24 cellular contexts compared by ENCODE assay signal in the genomic region with DNA sequence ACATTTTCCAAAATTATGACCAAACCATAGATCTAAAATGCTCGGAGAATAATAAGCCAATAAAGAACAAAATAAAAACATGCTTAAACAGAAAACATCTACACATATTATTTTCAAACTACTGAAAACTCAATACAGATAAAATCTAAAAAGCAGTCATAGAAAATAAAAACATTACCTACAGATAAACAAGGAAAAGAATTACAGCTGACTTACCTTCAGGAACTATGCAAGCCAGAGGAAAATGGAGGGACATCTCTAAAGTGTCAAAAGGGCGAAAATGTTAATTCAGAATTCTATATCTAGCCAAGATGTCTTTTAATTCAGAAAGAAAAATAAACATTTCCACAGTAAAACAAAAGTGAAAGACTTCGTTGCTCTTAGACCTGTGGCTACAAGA.
DNase-seq lines count a peak whose midpoint lies in the region; ATAC-seq, FAIRE-seq and TF ChIP-seq lines count a peak whose summit lies in the region.
"Had no signal": no experiment of that assay in that cellular context is flagged by ENCODE, and none has a peak within 500 bp of the region (broad histone marks: within the 10 kb centered on the region; RNA-seq: fewer than 3 reads in every experiment).

No MANE protein-coding gene starts in this region.

- H3K27ac ChIP-seq in HepG2 (ENCODE audit: extremely low read length, insufficient read depth, low read length) = no peak overlapping the region
- H3K27ac ChIP-seq in right lobe of liver = no peak overlapping the region
- H3K27ac ChIP-seq: A549, BLaER1, esophagus squamous epithelium, heart left ventricle, sigmoid colon, VCaP had no signal

- no peak overlapping the region for H2AFZ ChIP-seq in HepG2 (ENCODE audit: low read length)

- H3K27me3 ChIP-seq in HepG2 (ENCODE audit: control insufficient read depth in 1 of 2, insufficient read depth in 2 of 2, low read length in 2 of 2) (no peaks in the 10 kb centered on the region; a peak in 1 of 5 replicates), right lobe of liver (no peaks in the 10 kb centered on the region)
- H3K27me3 ChIP-seq: BLaER1, esophagus squamous epithelium, heart left ventricle, sigmoid colon had no signal

- no peak for ATAC-seq in HepG2
- ATAC-seq in right lobe of liver = no peak
- ATAC-seq: A549; heart left ventricle; stimulated activated effector memory CD8-positive, alpha-beta T cell treated with anti-CD3 and anti-CD28 coated beads, Interleukin-12 subunit alpha, Interleukin-12 subunit beta, amount 100 ng/mL, for 72 hours had no signal

- TF ChIP-seq RAD21 in HepG2 (CRISPR knock-in tag; IDR thresholded peaks at IDR 0.05) = no peak

- in situ Hi-C loops in HepG2 (cut with HindIII; ENCODE audit: extremely low pct_ligation_motif_present, low pct_unique_long_range_greater_than_20kb) = no loop called here

- no peak for DNase-seq in HepG2 (ENCODE audit: low spot score)
- DNase-seq in right lobe of liver = no peak
- peak; percentile 45 for DNase-seq in OCI-M1 (lab: John Stamatoyannopoulos, UW)
- DNase-seq in cardiac fibroblast (ENCODE audit: low read depth in 2 of 2) = peak; percentile 1
- DNase-seq in retinal pigment epithelial cell (ENCODE audit: low read depth) = peak; percentile 0
- no peak for DNase-seq in cardiac septum (ENCODE audit: low spot score)
- DNase-seq in glomerular visceral epithelial cell (ENCODE audit: extremely low spot score) = no peak
- no peak for DNase-seq in urothelium cell line (ENCODE audit: low spot score)
- DNase-seq: activated CD4-positive, alpha-beta T cell treated with anti-CD3 and anti-CD28 coated beads, Interleukin-2, amount 50 U/mL, for 48 hours; activated naive CD4-positive, alpha-beta T cell treated with anti-CD3 and anti-CD28 coated beads, Interleukin-2, amount 10 ng/mL, durations not matched to agents 7 days and 5 days; activated T-cell treated with anti-CD3 and anti-CD28 coated beads, Interleukin-2, amount 50 U/mL, for 1 hour; aorta; DMS 273 treated with DMSO at 0.1 percent for 48 hours; effector memory CD4-positive, alpha-beta T cell; esophagus squamous epithelium; heart left ventricle; NCI-H1436 treated with DMSO at 0.1 percent for 48 hours; NCI-H345; sigmoid colon had no signal

- H3K4me3 ChIP-seq in HepG2 (replicated peaks in 1 of 3; ENCODE audit: insufficient read depth in 1 of 3, low read depth in 2 of 3, low read length in 3 of 3) = no peak overlapping the region
- H3K4me3 ChIP-seq in right lobe of liver = no peak overlapping the region
- no peak overlapping the region for H3K4me3 ChIP-seq in cardiac fibroblast (replicated peaks in 1 of 2; ENCODE audit: low read depth in 2 of 2, low read length in 2 of 2)
- H3K4me3 ChIP-seq in retinal pigment epithelial cell (ENCODE audit: low read length) = no peak overlapping the region
- H3K4me3 ChIP-seq: A549, BLaER1, esophagus squamous epithelium, heart left ventricle, lung, sigmoid colon had no signal

- CTCF ChIA-PET in HepG2 (lab: Yijun Ruan, JAX; ENCODE audit: low intra/inter-chr PET ratio, low total read pairs) = no interaction called here

- POLR2A ChIA-PET in HepG2 (lab: Yijun Ruan, JAX) = no interaction called here

- 12% methylated on average over 3 of the region's 3 CpGs for WGBS in HepG2 (ENCODE audit: low lambda C conversion rate)
- 62% methylated on average over 3 of the region's 3 CpGs for whole genome bisulfite sequencing in right lobe of liver (ENCODE audit: insufficient coverage, low coverage, low lambda C conversion rate, missing lambda C conversion rate)

- no peak overlapping the region for H3K4me2 ChIP-seq in HepG2 (ENCODE audit: low read depth, low read length)
- H3K4me2 ChIP-seq: A549, BLaER1 had no signal

- intact Hi-C loops in HepG2 (cut with micrococcal nuclease; ENCODE audit: unreplicated experiment) = no loop called here
- intact Hi-C loops in right lobe of liver (cut with DNase I) = no loop called here
- intact Hi-C loops in cardiac septum (cut with DNase I) = no loop called here

- BruUV-seq in HepG2 (replicated peaks; lab: Mats Ljungman, UMichigan) = no TSS peak

- no peak for FAIRE-seq in HepG2 (lab: Jason Lieb, UNC)
- FAIRE-seq in urothelium cell line (lab: Jason Lieb, UNC) = no peak
- FAIRE-seq: A549 had no signal

- H3K36me3 ChIP-seq in HepG2 (replicated peaks in 1 of 2; ENCODE audit: control insufficient read depth in 1 of 2, insufficient read depth in 2 of 2, low read length in 2 of 2) = no peaks in the 10 kb centered on the region
- no peaks in the 10 kb centered on the region for H3K36me3 ChIP-seq in right lobe of liver
- H3K36me3 ChIP-seq: BLaER1, esophagus squamous epithelium, heart left ventricle, sigmoid colon had no signal

- H3K9me3 ChIP-seq in HepG2 (ENCODE audit: low read length) (peaks cover 21% of the 10 kb centered on the region), right lobe of liver (no peaks in the 10 kb centered on the region)

- TF ChIP-seq CTCF in HepG2 (CRISPR knock-in tag; IDR thresholded peaks at IDR 0.05) (no peak), right lobe of liver (IDR thresholded peaks at IDR 0.05) (no peak), cardiac fibroblast (IDR thresholded peaks at IDR 0.05; ENCODE audit: low read depth, low read length) (no peak), retinal pigment epithelial cell (conservative IDR thresholded peaks at IDR 0.05; ENCODE audit: low read depth, low read length) (no peak)

- no peak overlapping the region for H3K9ac ChIP-seq in HepG2 (ENCODE audit: insufficient read depth, low read depth, low read length)
- H3K9ac ChIP-seq: BLaER1 had no signal

- H4K20me1 ChIP-seq in HepG2 (ENCODE audit: insufficient read depth, low read length) = no peaks in the 10 kb centered on the region
- H4K20me1 ChIP-seq: BLaER1 had no signal

- no peaks in the 10 kb centered on the region for H3K79me2 ChIP-seq in HepG2 (ENCODE audit: insufficient read depth, low read length)

- no peaks in the 10 kb centered on the region for H3K4me1 ChIP-seq in HepG2 (ENCODE audit: insufficient read depth, low read length)
- H3K4me1 ChIP-seq in right lobe of liver = no peaks in the 10 kb centered on the region
- H3K4me1 ChIP-seq: A549, BLaER1, esophagus squamous epithelium, heart left ventricle, sigmoid colon had no signal

- TF ChIP-seq EP300 in HepG2 (IDR thresholded peaks at IDR 0.05; ENCODE audit: low read depth in 2 of 2, low read length in 2 of 2) (no peak), HepG2 (CRISPR knock-in tag; IDR thresholded peaks at IDR 0.05; ENCODE audit: borderline replicate concordance) (no peak)

- TF ChIP-seq POLR2A in HepG2 (IDR thresholded peaks at IDR 0.05; ENCODE audit: insufficient read depth in 1 of 2, low read depth in 2 of 2, low read length in 2 of 2) = no peak
- no peak for TF ChIP-seq POLR2A in right lobe of liver (IDR thresholded peaks at IDR 0.05)

TF ChIP-seq in HepG2, 621 proteins besides CTCF, POLR2A, EP300 and RAD21:
- TF ChIP-seq ZNF317 (CRISPR knock-in tag; IDR thresholded peaks at IDR 0.05) (peak; percentile 99), CBX5 (CRISPR knock-in tag; IDR thresholded peaks at IDR 0.05; ENCODE audit: borderline replicate concordance) (no peak), GTF2F1 (IDR thresholded peaks at IDR 0.05; ENCODE audit: low read length) (no peak), ZNF781 (CRISPR knock-in tag; IDR thresholded peaks at IDR 0.05; ENCODE audit: borderline replicate concordance, not compliant biosample characterization) (no peak), ZNF510 (CRISPR knock-in tag; IDR thresholded peaks at IDR 0.05; ENCODE audit: low read depth) (no peak)
- TF ChIP-seq, protein P1, sequence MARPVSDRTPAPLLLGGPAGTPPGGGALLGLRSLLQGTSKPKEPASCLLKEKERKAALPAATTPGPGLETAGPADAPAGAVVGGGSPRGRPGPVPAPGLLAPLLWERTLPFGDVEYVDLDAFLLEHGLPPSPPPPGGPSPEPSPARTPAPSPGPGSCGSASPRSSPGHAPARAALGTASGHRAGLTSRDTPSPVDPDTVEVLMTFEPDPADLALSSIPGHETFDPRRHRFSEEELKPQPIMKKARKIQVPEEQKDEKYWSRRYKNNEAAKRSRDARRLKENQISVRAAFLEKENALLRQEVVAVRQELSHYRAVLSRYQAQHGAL (CRISPR knock-in tag; IDR thresholded peaks at IDR 0.05; ENCODE audit: not compliant biosample characterization) = no peak
- TF ChIP-seq, protein P2, sequence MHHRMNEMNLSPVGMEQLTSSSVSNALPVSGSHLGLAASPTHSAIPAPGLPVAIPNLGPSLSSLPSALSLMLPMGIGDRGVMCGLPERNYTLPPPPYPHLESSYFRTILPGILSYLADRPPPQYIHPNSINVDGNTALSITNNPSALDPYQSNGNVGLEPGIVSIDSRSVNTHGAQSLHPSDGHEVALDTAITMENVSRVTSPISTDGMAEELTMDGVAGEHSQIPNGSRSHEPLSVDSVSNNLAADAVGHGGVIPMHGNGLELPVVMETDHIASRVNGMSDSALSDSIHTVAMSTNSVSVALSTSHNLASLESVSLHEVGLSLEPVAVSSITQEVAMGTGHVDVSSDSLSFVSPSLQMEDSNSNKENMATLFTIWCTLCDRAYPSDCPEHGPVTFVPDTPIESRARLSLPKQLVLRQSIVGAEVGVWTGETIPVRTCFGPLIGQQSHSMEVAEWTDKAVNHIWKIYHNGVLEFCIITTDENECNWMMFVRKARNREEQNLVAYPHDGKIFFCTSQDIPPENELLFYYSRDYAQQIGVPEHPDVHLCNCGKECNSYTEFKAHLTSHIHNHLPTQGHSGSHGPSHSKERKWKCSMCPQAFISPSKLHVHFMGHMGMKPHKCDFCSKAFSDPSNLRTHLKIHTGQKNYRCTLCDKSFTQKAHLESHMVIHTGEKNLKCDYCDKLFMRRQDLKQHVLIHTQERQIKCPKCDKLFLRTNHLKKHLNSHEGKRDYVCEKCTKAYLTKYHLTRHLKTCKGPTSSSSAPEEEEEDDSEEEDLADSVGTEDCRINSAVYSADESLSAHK (CRISPR knock-in tag; IDR thresholded peaks at IDR 0.05; ENCODE audit: borderline replicate concordance) = no peak
TF ChIP-seq in HepG2: peak in this region for 1.

Comparison
In these comparisons a context has a peak if more than half of its experiments do, and no peak if none do; other contexts are left out.
1. DNase-seq: peak in OCI-M1 (single experiment), cardiac fibroblast (2 of 2) and retinal pigment epithelial cell (single experiment); none in HepG2 (single experiment), right lobe of liver (0 of 3), cardiac septum (single experiment), glomerular visceral epithelial cell (single experiment) and urothelium cell line (single experiment).